8 cellular contexts compared by ENCODE assay signal in the genomic region with DNA sequence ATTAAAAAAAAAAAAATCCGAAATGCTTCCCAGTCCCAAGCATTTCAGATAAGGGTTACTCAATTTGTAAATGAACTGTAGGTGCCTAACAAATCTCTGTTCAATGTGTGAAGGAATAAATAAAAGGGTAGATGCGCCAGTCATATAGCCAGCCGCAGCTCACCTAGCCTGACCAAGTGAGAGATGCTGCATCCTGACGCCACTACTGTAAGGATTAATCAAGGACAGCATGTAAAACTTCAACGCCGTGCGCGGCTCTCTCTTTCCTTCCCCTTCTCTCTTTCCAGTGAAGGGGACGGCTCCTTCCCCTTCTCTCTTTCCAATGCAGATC. TPM values are rescaled to one million over a fixed set of nuclear protein-coding genes. Genes with fewer than 3 reads are reported as not detected.
A peak's percentile ranks its signal among the peaks of the same experiment; 100 is the strongest.
DNase-seq lines count a peak whose midpoint lies in the region; ATAC-seq, FAIRE-seq and TF ChIP-seq lines count a peak whose summit lies in the region.

No MANE protein-coding gene starts in this region.

- peaks cover 36% of the 10 kb centered on the region for H3K36me3 Mint-ChIP-seq in activated T-helper 17 cell treated with anti-CD3 and anti-CD28 coated beads, Interleukin-2, amount 50 U/mL, for 72 hours (ENCODE audit: low read depth)

- H3K36me3 ChIP-seq in DND-41 (ENCODE audit: insufficient read depth, low read length): peaks cover 23% of the 10 kb centered on the region; the same call in 1 of the 2 replicates

- peak overlapping the region; percentile 96 for H3K4me3 Mint-ChIP-seq in activated T-helper 17 cell treated with anti-CD3 and anti-CD28 coated beads, Interleukin-2, amount 50 U/mL, for 72 hours

- ATAC-seq in DND-41 (ENCODE audit: insufficient read depth, low read depth) (peak; percentile 32), HG02798 (IDR thresholded peaks at IDR 0.05; ENCODE audit: poor library complexity, unreplicated experiment) (peak; percentile 21)
- peak; percentile 51 for ATAC-seq in activated T-helper 17 cell treated with anti-CD3 and anti-CD28 coated beads, Interleukin-2, amount 50 U/mL, for 72 hours (replicated peaks)
- peak; percentile 30 for ATAC-seq in stimulated activated naive CD8-positive, alpha-beta T cell treated with anti-CD3 and anti-CD28 coated beads, Interleukin-15, Interleukin-2, amounts not matched to agents 100 U/mL and 50 U/mL, for 24 hours

- H3K27me3 Mint-ChIP-seq in activated T-helper 17 cell treated with anti-CD3 and anti-CD28 coated beads, Interleukin-2, amount 50 U/mL, for 72 hours: no peaks in the 10 kb centered on the region

- H3K27ac Mint-ChIP-seq in activated T-helper 17 cell treated with anti-CD3 and anti-CD28 coated beads, Interleukin-2, amount 50 U/mL, for 72 hours: peak overlapping the region; percentile 95

- peaks cover 31% of the 10 kb centered on the region for H3K4me1 ChIP-seq in DND-41 (ENCODE audit: insufficient read depth, low read length)

- H3K9me3 Mint-ChIP-seq in activated T-helper 17 cell treated with anti-CD3 and anti-CD28 coated beads, Interleukin-2, amount 50 U/mL, for 72 hours: no peaks in the 10 kb centered on the region

- H4K20me1 ChIP-seq in DND-41 (ENCODE audit: insufficient read depth, low read length): no peaks in the 10 kb centered on the region

- H3K79me2 ChIP-seq in DND-41 (ENCODE audit: insufficient read depth, low read length): peaks cover 34% of the 10 kb centered on the region

- no peak for FAIRE-seq in frontal cortex (lab: Jason Lieb, UNC)

- no peaks in the 10 kb centered on the region for H3K9me3 ChIP-seq in DND-41 (ENCODE audit: insufficient read depth, low read length, severe bottlenecking)

- peak overlapping the region; percentile 56 for H3K27ac ChIP-seq in DND-41 (ENCODE audit: low read length)

- DNase-seq in DND-41: no peak
- no peak for DNase-seq in stimulated activated naive CD8-positive, alpha-beta T cell treated with anti-CD3 and anti-CD28 coated beads, Interleukin-15, Interleukin-2, amounts not matched to agents 100 U/mL and 50 U/mL, for 24 hours
- no peak for DNase-seq in activated CD4-positive, CD25-positive, alpha-beta regulatory T cell (lab: John Stamatoyannopoulos, UW)
- DNase-seq in epidermal melanocyte (ENCODE audit: insufficient read length, low spot score): no peak
- no peak for DNase-seq in frontal cortex (ENCODE audit: low spot score in 2 of 2)

- peak overlapping the region; percentile 60 for H3K9ac ChIP-seq in DND-41 (ENCODE audit: low read depth, low read length)

- no peak for TF ChIP-seq CTCF in DND-41 (IDR thresholded peaks at IDR 0.05; ENCODE audit: borderline replicate concordance, extremely low read depth, low read length, poor library complexity, severe bottlenecking)

- peak overlapping the region; percentile 89 for H3K4me2 ChIP-seq in DND-41 (ENCODE audit: insufficient read depth, low read length)

- no peaks in the 10 kb centered on the region for H3K27me3 ChIP-seq in DND-41 (ENCODE audit: insufficient read depth, low read length, poor library complexity)

- H3K4me3 ChIP-seq in DND-41 (ENCODE audit: low read depth in 1 of 2, low read length in 2 of 2) (peak overlapping the region; percentile 37 to 69), iPS-11a (ENCODE audit: low read depth, low read length) (peak overlapping the region; percentile 85)

- peaks cover 18% of the 10 kb centered on the region for H3K4me1 Mint-ChIP-seq in activated T-helper 17 cell treated with anti-CD3 and anti-CD28 coated beads, Interleukin-2, amount 50 U/mL, for 72 hours

- peak overlapping the region; percentile 95 for H2AFZ ChIP-seq in DND-41 (ENCODE audit: low read depth, low read length)

RNA-seq across cellular contexts. Expression of a gene that starts 0.4 kb away (rescaled TPM):
- 100 to 1,000 TPM in 1 of 2 donors, 10 to 100 TPM in 1; 56.1 to 107 TPM for total RNA-seq in activated T-helper 17 cell treated with anti-CD3 and anti-CD28 coated beads, Interleukin-2, amount 50 U/mL, for 72 hours
- total RNA-seq in frontal cortex: 44.8 TPM

RNA-seq across cellular contexts. Expression of a gene that starts 56.1 kb away (rescaled TPM):
- total RNA-seq in activated T-helper 17 cell treated with anti-CD3 and anti-CD28 coated beads, Interleukin-2, amount 50 U/mL, for 72 hours: 100 to 1,000 TPM; 405 to 687 TPM
- 133 TPM for total RNA-seq in frontal cortex
